Comparison of ENCODE assay signal across 21 cellular contexts in the genomic region with DNA sequence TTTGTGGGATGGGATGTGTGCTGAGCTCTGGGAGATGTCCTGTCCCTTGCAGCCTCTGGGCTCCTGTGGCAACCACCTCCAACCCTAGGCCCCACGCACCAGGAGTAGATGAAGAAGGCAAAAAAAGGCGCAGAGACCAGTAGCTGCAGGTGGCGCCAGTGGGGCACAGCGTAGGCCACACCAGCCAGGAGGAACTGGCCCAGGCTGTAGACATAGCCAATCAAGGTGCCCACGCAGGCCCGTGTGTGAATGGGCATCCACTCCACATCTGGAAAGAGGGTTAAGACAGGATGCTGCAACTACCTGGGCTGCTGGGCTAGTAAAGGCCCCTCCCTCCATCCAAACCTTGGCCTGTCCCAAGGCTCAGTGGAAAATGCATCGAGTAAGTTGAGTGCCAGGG. TPM values are rescaled to one million over a fixed set of nuclear protein-coding genes. Genes with fewer than 3 reads are reported as not detected.
DNase-seq lines count a peak whose midpoint lies in the region; ATAC-seq and TF ChIP-seq lines count a peak whose summit lies in the region.
"Had no signal": no experiment of that assay in that cellular context is flagged by ENCODE, and none has a peak within 500 bp of the region (broad histone marks: within the 10 kb centered on the region; RNA-seq: fewer than 3 reads in every experiment).

No MANE protein-coding gene starts in this region.

- no peaks in the 10 kb centered on the region for H3K23me2 ChIP-seq in H9 (ENCODE audit: insufficient read length, low read depth, low read length, poor library complexity, severe bottlenecking)

- H3K27me3 Mint-ChIP-seq in H9 (ENCODE audit: low read depth) (peaks cover 10% of the 10 kb centered on the region), neural progenitor cell (ENCODE audit: insufficient read depth, low read depth) (peaks cover 8% of the 10 kb centered on the region)

- H3K4me1 ChIP-seq in H9 (ENCODE audit: insufficient read depth, low read length): no peaks in the 10 kb centered on the region
- H3K4me1 ChIP-seq in neural progenitor cell: peaks cover 13% of the 10 kb centered on the region
- H3K4me1 ChIP-seq: HAP-1 had no signal

- no peak overlapping the region for H3K23ac ChIP-seq in H9 (ENCODE audit: insufficient read length, low read depth, low read length)

- no peak overlapping the region for H4K8ac ChIP-seq in H9 (replicated peaks; ENCODE audit: insufficient read length, low read depth, low read length)

- no peak overlapping the region for H2AFZ ChIP-seq in H9 (ENCODE audit: low read length)
- no peak overlapping the region for H2AFZ ChIP-seq in neural progenitor cell (replicated peaks)

- no peak overlapping the region for H2AK5ac ChIP-seq in H9 (ENCODE audit: insufficient read length, low read length)

- no peak overlapping the region for H3K4me3 ChIP-seq in NB4 (ENCODE audit: low read depth, low read length)
- H3K4me3 ChIP-seq in coronary artery: no peak overlapping the region
- H3K4me3 ChIP-seq in neural progenitor cell: no peak overlapping the region
- H3K4me3 ChIP-seq: HAP-1 had no signal

- H3K4me2 ChIP-seq in H9 (ENCODE audit: insufficient read depth, insufficient read length, low read length) (no peak overlapping the region), neural progenitor cell (no peak overlapping the region)
- H3K4me2 ChIP-seq: SK-N-SH had no signal

- no peaks in the 10 kb centered on the region for H3K36me3 ChIP-seq in neural progenitor cell
- H3K36me3 ChIP-seq: HAP-1 had no signal

- peak; percentile 55 for DNase-seq in H9
- DNase-seq in NB4 (ENCODE audit: low read depth): peak; percentile 15
- peak; percentile 56 for DNase-seq in coronary artery (ENCODE audit: low spot score)
- no peak for DNase-seq in neural progenitor cell (ENCODE audit: low spot score)
- no peak for DNase-seq in activated gamma-delta T cell (lab: John Stamatoyannopoulos, UW)
- no peak for DNase-seq in OCI-M2 (lab: John Stamatoyannopoulos, UW; ENCODE audit: unreplicated experiment)
- DNase-seq: ACHN, C1 segment of cervical spinal cord, DMS79 treated with DMSO at 0.1 percent for 48 hours, KG1, NCI-H1048, NCI-H146, NCI-H2081, NCI-H2171 treated with DMSO at 0.1 percent for 48 hours, NCI-H446 treated with DMSO at 0.1 percent for 48 hours, SHP77, SK-N-SH had no signal

- H3K18ac ChIP-seq in H9 (ENCODE audit: insufficient read length, low read depth, low read length): no peak overlapping the region

- no peak overlapping the region for H4K5ac ChIP-seq in H9 (ENCODE audit: insufficient read length, low read depth, low read length)

- H3K4me3 Mint-ChIP-seq in H9: no peak overlapping the region
- no peak overlapping the region for H3K4me3 Mint-ChIP-seq in neural progenitor cell

- H3K27ac ChIP-seq in H9 (ENCODE audit: insufficient read length, low read depth, low read length): no peak overlapping the region
- H3K27ac ChIP-seq in coronary artery: no peak overlapping the region
- H3K27ac ChIP-seq in neural progenitor cell: no peak overlapping the region

- H2BK120ac ChIP-seq in H9 (ENCODE audit: low read depth, low read length, poor library complexity, severe bottlenecking): no peak overlapping the region

- H4K91ac ChIP-seq in H9 (ENCODE audit: insufficient read length, low read depth, low read length): no peak overlapping the region

- TF ChIP-seq CTCF in H9 (conservative IDR thresholded peaks at IDR 0.05) (peak; percentile 56), NB4 (IDR thresholded peaks at IDR 0.05; ENCODE audit: low read depth, low read length) (peak; percentile 20), coronary artery (IDR thresholded peaks at IDR 0.05) (no peak), neural progenitor cell (IDR thresholded peaks at IDR 0.05) (peak; percentile 34)

- H3K9ac ChIP-seq in H9 (ENCODE audit: extremely low read depth, insufficient read length, low read length): no peak overlapping the region
- H3K9ac ChIP-seq in neural progenitor cell: no peak overlapping the region
- H3K9ac ChIP-seq: SK-N-SH had no signal

- H3K4ac ChIP-seq in H9 (ENCODE audit: low read depth, low read length): no peak overlapping the region

- H3K36me3 Mint-ChIP-seq in H9 (ENCODE audit: insufficient read depth in 1 of 3, low read depth in 3 of 3): no peaks in the 10 kb centered on the region
- H3K36me3 Mint-ChIP-seq in neural progenitor cell: no peaks in the 10 kb centered on the region

- no peaks in the 10 kb centered on the region for H4K20me1 ChIP-seq in H9 (ENCODE audit: control insufficient read depth, insufficient read depth, insufficient read length)
- H4K20me1 ChIP-seq in neural progenitor cell (ENCODE audit: low read depth): no peaks in the 10 kb centered on the region

- H3F3A ChIP-seq in neural progenitor cell (ENCODE audit: low read depth): peaks cover 10% of the 10 kb centered on the region

- no peak overlapping the region for H3K56ac ChIP-seq in H9 (ENCODE audit: insufficient read length, low read depth, low read length)

- TF ChIP-seq POLR2A in NB4 (IDR thresholded peaks at IDR 0.05; ENCODE audit: extremely low read depth, insufficient read length): no peak

- H3K27ac Mint-ChIP-seq in H9 (no peak overlapping the region), neural progenitor cell (no peak overlapping the region)

- no peak overlapping the region for H2BK5ac ChIP-seq in H9 (ENCODE audit: insufficient read length, low read length)

- H3T11ph ChIP-seq in H9 (ENCODE audit: low read length): no peak overlapping the region

- no peak overlapping the region for H3K14ac ChIP-seq in H9 (ENCODE audit: insufficient read depth, low read length)

- H3K9me3 ChIP-seq in H9 (ENCODE audit: control insufficient read depth, low read depth, low read length) (no peaks in the 10 kb centered on the region), neural progenitor cell (ENCODE audit: low read depth) (no peaks in the 10 kb centered on the region)
- H3K9me3 ChIP-seq: HAP-1, SK-N-SH had no signal

- no peak overlapping the region for H2BK12ac ChIP-seq in H9 (ENCODE audit: insufficient read length, low read depth, low read length)

- no CpG with 5 or more reads among the region's 7 CpGs for WGBS in H9 (ENCODE audit: extremely low coverage, insufficient read length, low lambda C conversion rate)

- no peaks in the 10 kb centered on the region; a peak in 1 of 5 replicates for H3K9me3 Mint-ChIP-seq in H9
- no peaks in the 10 kb centered on the region for H3K9me3 Mint-ChIP-seq in neural progenitor cell

- no peaks in the 10 kb centered on the region for H3K79me1 ChIP-seq in H9 (ENCODE audit: insufficient read depth, low read depth, low read length, poor library complexity, severe bottlenecking)

- no peak overlapping the region for H2BK15ac ChIP-seq in H9 (ENCODE audit: low read depth, low read length)

- no peak for ATAC-seq in HG03432 (IDR thresholded peaks at IDR 0.05; ENCODE audit: unreplicated experiment)

- H3K4me1 Mint-ChIP-seq in H9: peaks cover 0 to 2% of the 10 kb centered on the region in 2 experiments; a peak in 1 of 4 replicates
- H3K4me1 Mint-ChIP-seq in neural progenitor cell: peaks cover 10% of the 10 kb centered on the region

- H3K27me3 ChIP-seq in H9 (ENCODE audit: insufficient read depth, low read length) (no peaks in the 10 kb centered on the region), neural progenitor cell (no peaks in the 10 kb centered on the region)

- H3K79me2 ChIP-seq in H9 (ENCODE audit: insufficient read depth, low read length): no peaks in the 10 kb centered on the region
- H3K79me2 ChIP-seq in neural progenitor cell (ENCODE audit: low read depth): no peaks in the 10 kb centered on the region

- no peak overlapping the region for H2BK20ac ChIP-seq in H9 (ENCODE audit: low read depth, low read length, poor library complexity, severe bottlenecking)

RNA-seq across cellular contexts. Expression of gene SLC22A6, which starts 3.0 kb away (rescaled TPM):
- total RNA-seq in H9 (2021) (not detected in 2 replicates), neural progenitor cell (ENCODE audit: low replicate concordance) (not detected in 2 replicates)
- total RNA-seq: G401, MCF 10A had no signal

RNA-seq across cellular contexts. Expression of gene SLC22A8, which starts 33.9 kb away (rescaled TPM):
- not detected in 2 replicates for total RNA-seq in H9 (2021)
- total RNA-seq in neural progenitor cell (ENCODE audit: low replicate concordance): not detected in 2 replicates
- total RNA-seq: G401, MCF 10A had no signal

Comparison
In these comparisons a context has a peak if more than half of its experiments do, and no peak if none do; other contexts are left out.
1. DNase-seq: peak in H9 (single experiment), NB4 (single experiment) and coronary artery (single experiment); none in neural progenitor cell (single experiment), activated gamma-delta T cell (single experiment) and OCI-M2 (single experiment).